In the genomic region with DNA sequence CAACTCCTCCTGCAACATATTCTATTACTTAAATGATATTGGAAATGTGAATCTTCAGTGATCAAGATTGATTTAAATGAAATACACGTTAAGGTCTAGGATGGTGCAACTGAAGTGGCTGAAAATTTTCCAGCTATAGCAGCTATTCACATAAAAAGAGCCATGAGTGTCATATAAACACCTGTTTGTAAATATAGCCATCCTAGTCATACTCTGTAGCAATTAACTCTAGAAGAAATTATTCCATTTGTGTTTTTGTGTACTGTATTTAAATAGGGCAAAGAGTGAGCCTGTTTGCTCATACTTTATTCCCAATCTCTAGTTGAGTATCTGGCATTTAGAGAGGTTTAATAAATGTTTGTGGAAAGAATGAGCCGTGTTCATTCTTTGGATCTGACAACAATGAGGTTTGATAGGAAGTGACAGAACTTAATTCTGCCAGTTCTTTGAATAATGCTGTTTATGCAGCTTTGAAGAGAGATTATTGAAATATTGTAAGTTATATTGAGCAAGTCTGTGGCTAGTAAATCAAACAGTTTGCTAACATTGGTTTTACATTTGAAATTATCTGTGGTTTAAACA, we compare ENCODE assay signal across 2 cellular contexts.
TF ChIP-seq lines count a peak whose summit lies in the region.

No MANE protein-coding gene starts in this region.

TF ChIP-seq in SK-N-SH, 30 proteins besides CTCF, POLR2A, EP300 and RAD21 (continued from another document):
- TF ChIP-seq RFX5 (IDR thresholded peaks at IDR 0.05; ENCODE audit: low read length) (no peak), GABPA (IDR thresholded peaks at IDR 0.05; ENCODE audit: low read depth) (no peak)
- TF ChIP-seq, protein P1, sequence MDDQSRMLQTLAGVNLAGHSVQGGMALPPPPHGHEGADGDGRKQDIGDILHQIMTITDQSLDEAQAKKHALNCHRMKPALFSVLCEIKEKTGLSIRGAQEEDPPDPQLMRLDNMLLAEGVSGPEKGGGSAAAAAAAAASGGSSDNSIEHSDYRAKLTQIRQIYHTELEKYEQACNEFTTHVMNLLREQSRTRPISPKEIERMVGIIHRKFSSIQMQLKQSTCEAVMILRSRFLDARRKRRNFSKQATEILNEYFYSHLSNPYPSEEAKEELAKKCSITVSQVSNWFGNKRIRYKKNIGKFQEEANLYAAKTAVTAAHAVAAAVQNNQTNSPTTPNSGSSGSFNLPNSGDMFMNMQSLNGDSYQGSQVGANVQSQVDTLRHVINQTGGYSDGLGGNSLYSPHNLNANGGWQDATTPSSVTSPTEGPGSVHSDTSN (IDR thresholded peaks at IDR 0.05), result peak; percentile 22; the same call in 1 of the 2 replicates

TF ChIP-seq in SK-N-SH treated with all-trans-retinoic acid at 6 μM for 48 hours, 23 proteins besides CTCF, POLR2A, EP300 and RAD21 (continued from another document):
- TF ChIP-seq TCF4 (CRISPR knock-in tag; IDR thresholded peaks at IDR 0.05; ENCODE audit: borderline replicate concordance) (no peak), TOX (CRISPR knock-in tag; IDR thresholded peaks at IDR 0.05; ENCODE audit: borderline replicate concordance) (no peak), CSDC2 (CRISPR knock-in tag; IDR thresholded peaks at IDR 0.05) (no peak), TSHZ2 (CRISPR knock-in tag; IDR thresholded peaks at IDR 0.05) (no peak), ZNF8 (CRISPR knock-in tag; IDR thresholded peaks at IDR 0.05) (no peak), PPARA (CRISPR knock-in tag; IDR thresholded peaks at IDR 0.05; ENCODE audit: borderline replicate concordance) (no peak), GLIS3 (CRISPR knock-in tag; IDR thresholded peaks at IDR 0.05) (no peak)
- TF ChIP-seq, protein P2, sequence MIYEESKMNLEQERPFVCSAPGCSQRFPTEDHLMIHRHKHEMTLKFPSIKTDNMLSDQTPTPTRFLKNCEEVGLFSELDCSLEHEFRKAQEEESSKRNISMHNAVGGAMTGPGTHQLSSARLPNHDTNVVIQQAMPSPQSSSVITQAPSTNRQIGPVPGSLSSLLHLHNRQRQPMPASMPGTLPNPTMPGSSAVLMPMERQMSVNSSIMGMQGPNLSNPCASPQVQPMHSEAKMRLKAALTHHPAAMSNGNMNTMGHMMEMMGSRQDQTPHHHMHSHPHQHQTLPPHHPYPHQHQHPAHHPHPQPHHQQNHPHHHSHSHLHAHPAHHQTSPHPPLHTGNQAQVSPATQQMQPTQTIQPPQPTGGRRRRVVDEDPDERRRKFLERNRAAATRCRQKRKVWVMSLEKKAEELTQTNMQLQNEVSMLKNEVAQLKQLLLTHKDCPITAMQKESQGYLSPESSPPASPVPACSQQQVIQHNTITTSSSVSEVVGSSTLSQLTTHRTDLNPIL (CRISPR knock-in tag; IDR thresholded peaks at IDR 0.05; ENCODE audit: low read depth), result no peak
- TF ChIP-seq, protein P3, sequence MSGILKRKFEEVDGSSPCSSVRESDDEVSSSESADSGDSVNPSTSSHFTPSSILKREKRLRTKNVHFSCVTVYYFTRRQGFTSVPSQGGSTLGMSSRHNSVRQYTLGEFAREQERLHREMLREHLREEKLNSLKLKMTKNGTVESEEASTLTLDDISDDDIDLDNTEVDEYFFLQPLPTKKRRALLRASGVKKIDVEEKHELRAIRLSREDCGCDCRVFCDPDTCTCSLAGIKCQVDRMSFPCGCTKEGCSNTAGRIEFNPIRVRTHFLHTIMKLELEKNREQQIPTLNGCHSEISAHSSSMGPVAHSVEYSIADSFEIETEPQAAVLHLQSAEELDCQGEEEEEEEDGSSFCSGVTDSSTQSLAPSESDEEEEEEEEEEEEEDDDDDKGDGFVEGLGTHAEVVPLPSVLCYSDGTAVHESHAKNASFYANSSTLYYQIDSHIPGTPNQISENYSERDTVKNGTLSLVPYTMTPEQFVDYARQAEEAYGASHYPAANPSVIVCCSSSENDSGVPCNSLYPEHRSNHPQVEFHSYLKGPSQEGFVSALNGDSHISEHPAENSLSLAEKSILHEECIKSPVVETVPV (CRISPR knock-in tag; IDR thresholded peaks at IDR 0.05), result no peak
